1 cellular context compared by ENCODE assay signal in genomic region chr7:134823400-134823799, GRCh38.
TF ChIP-seq lines count a peak whose summit lies in the region.

No MANE protein-coding gene starts in this region.

TF ChIP-seq in IMR-90, 13 proteins besides CTCF, POLR2A, EP300 and RAD21:
- TF ChIP-seq FOS (IDR thresholded peaks at IDR 0.05; ENCODE audit: low read depth, low read length) = peak; percentile 43; the same call in 1 of the 2 replicates
- TF ChIP-seq CEBPB (IDR thresholded peaks at IDR 0.05; ENCODE audit: low read depth, low read length) = peak; percentile 73
- no peak for TF ChIP-seq CHD1 (IDR thresholded peaks at IDR 0.05; ENCODE audit: low read depth, low read length)
- TF ChIP-seq ELK1 (IDR thresholded peaks at IDR 0.05; ENCODE audit: borderline replicate concordance, low read depth, low read length) = no peak
- no peak for TF ChIP-seq RCOR1 (IDR thresholded peaks at IDR 0.05; ENCODE audit: insufficient replicate concordance, low read length)
